ENCODE assay signal across 10 cellular contexts in the genomic region with DNA sequence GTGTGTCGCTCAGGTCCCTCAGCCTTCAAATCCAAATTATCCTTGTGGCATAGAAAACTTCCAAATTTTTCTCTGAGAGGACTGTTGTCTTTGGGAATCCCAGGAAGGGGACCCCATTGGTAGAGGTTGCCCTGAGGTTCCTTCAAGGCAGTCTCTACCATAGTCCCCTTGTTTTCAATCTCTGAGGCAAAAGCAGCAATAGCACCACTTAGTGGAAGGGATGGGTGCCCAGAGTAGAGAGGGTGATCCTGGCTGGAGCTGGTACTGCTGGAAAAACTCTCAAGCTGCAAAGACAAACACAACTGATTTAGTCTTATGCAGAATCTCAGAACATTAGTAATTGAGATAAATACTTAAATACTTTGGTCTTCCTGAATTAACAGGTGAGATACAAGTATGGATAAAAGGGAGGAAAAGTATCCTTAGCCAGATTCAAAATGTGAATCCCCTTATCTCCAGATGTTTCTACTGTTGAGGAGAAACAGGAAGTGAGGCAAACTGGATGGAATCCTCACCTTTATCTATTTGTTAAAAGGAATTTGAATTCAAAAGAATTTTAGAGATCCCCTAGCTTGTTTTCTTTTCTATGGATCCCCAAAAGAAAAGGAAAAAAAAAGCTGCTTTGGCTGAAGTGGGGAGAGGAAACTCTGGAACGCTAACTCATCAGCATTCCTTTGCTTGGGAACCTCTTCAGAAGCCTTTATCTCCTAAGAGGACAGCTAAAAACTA. TPM values are rescaled to one million over a fixed set of nuclear protein-coding genes. Genes with fewer than 3 reads are reported as not detected.
A peak's percentile ranks its signal among the peaks of the same experiment; 100 is the strongest.
DNase-seq lines count a peak whose midpoint lies in the region; ATAC-seq and TF ChIP-seq lines count a peak whose summit lies in the region.
"Had no signal": no experiment of that assay in that cellular context is flagged by ENCODE, and none has a peak within 500 bp of the region (broad histone marks: within the 10 kb centered on the region; RNA-seq: fewer than 3 reads in every experiment).

No MANE protein-coding gene starts in this region.

- H2AK5ac ChIP-seq in IMR-90 (ENCODE audit: low read depth, low read length) = no peak overlapping the region

- H3K9me1 ChIP-seq in IMR-90 (ENCODE audit: insufficient read depth, low read length) = peaks cover 14% of the 10 kb centered on the region; the same call in 1 of the 2 replicates

- ATAC-seq in IMR-90 (ENCODE audit: low read depth) (peak; percentile 64), GM18520 (IDR thresholded peaks at IDR 0.05; ENCODE audit: unreplicated experiment) (no peak)

- H2BK20ac ChIP-seq in IMR-90 (ENCODE audit: low read depth, low read length) = no peak overlapping the region

- H3K27me3 ChIP-seq in IMR-90 (ENCODE audit: control insufficient read depth, insufficient read depth, low read length) = no peaks in the 10 kb centered on the region
- H3K27me3 ChIP-seq: ovary had no signal

- no peak overlapping the region for H3K4me2 ChIP-seq in IMR-90 (ENCODE audit: low read depth, low read length)

- H4K5ac ChIP-seq in IMR-90 (ENCODE audit: low read depth, low read length) = no peak overlapping the region

- H3K18ac ChIP-seq in IMR-90 (ENCODE audit: low read depth, low read length) = no peak overlapping the region

- H2AFZ ChIP-seq in IMR-90 (replicated peaks; ENCODE audit: low read length, poor library complexity) = no peak overlapping the region

- no peak overlapping the region for H3K56ac ChIP-seq in IMR-90 (ENCODE audit: extremely low read depth, insufficient read depth, low read length)

- in situ Hi-C loops in IMR-90 (cut with MboI; ENCODE audit: low sequenced_read_pairs) = no loop called here

- dilution Hi-C loops in IMR-90 (cut with HindIII; ENCODE audit: low sequenced_read_pairs, unreplicated experiment) = no loop called here

- WGBS in IMR-90 (ENCODE audit: extremely low coverage in 2 of 2, insufficient read length in 1 of 2), 2 experiments = no CpG with 5 or more reads among the region's 2 CpGs
- 77% methylated on average over 2 of the region's 2 CpGs; no CpG with 5 or more reads in 1 of the 2 experiments for WGBS in mesodermal cell (ENCODE audit: insufficient coverage in 2 of 2), 2 experiments

- H2BK5ac ChIP-seq in IMR-90 (ENCODE audit: low read depth, low read length, poor library complexity, severe bottlenecking) = no peak overlapping the region

- no peak; the same call in 1 of the 2 replicates for TF ChIP-seq RAD21 in IMR-90 (IDR thresholded peaks at IDR 0.05; ENCODE audit: low read length)

- POLR2A ChIA-PET in IMR-90 (lab: Charles Lee; ENCODE audit: unreplicated experiment) = interaction anchor here (0.6 kb wide), 1 partner anchor 302 kb away, joined by 3 read pairs; the partner anchor contains the start of gene CUL7

- no peak overlapping the region for H4K91ac ChIP-seq in IMR-90 (ENCODE audit: insufficient read depth, low read depth, low read length)

- H2AK9ac ChIP-seq in IMR-90 (replicated peaks; ENCODE audit: low read depth, low read length, poor library complexity) = no peak overlapping the region

- no peaks in the 10 kb centered on the region for H4K20me1 ChIP-seq in IMR-90 (ENCODE audit: insufficient read depth, low read length)

- TF ChIP-seq POLR2A in IMR-90 (IDR thresholded peaks at IDR 0.05; ENCODE audit: low read depth, low read length) = no peak

- H3K4me3 ChIP-seq in IMR-90 (ENCODE audit: insufficient read depth, low read depth, low read length) (no peak overlapping the region), cardiac fibroblast (replicated peaks in 1 of 2; ENCODE audit: low read depth in 2 of 2, low read length in 2 of 2) (no peak overlapping the region), mesodermal cell (ENCODE audit: extremely low read depth, insufficient read depth, low read length, poor library complexity, severe bottlenecking) (no peak overlapping the region), coronary artery (no peak overlapping the region)
- H3K4me3 ChIP-seq: ovary had no signal

- H3K23ac ChIP-seq in IMR-90 (ENCODE audit: low read depth, low read length) = no peak overlapping the region

- TF ChIP-seq CTCF in IMR-90 (conservative IDR thresholded peaks at IDR 0.05; ENCODE audit: low read depth, low read length) (peak; percentile 35), cardiac fibroblast (IDR thresholded peaks at IDR 0.05; ENCODE audit: low read depth, low read length) (peak; percentile 36), coronary artery (IDR thresholded peaks at IDR 0.05) (no peak)

- H3K9ac ChIP-seq in IMR-90 (ENCODE audit: low read depth, low read length) = no peak overlapping the region

- 0 out of 2 replicates have a peak overlapping the region, but pooled peaks have one; percentile 27 for H3K14ac ChIP-seq in IMR-90 (replicated peaks; ENCODE audit: low read depth, low read length)

- no peak overlapping the region for H2BK15ac ChIP-seq in IMR-90 (ENCODE audit: low read depth, low read length)

- peak; percentile 28 for DNase-seq in EL
- peak; percentile 15 for DNase-seq in IMR-90
- DNase-seq in cardiac fibroblast (ENCODE audit: low read depth in 2 of 2) = peak; percentile 19 to 46
- no peak for DNase-seq in coronary artery (ENCODE audit: low spot score)
- no peak for DNase-seq in NCI-H187 treated with DMSO at 0.1 percent for 48 hours (lab: John Stamatoyannopoulos, UW)
- DNase-seq in central memory CD4-positive, alpha-beta T cell = no peak
- DNase-seq: ovary had no signal

- H3K27ac ChIP-seq in IMR-90 (ENCODE audit: insufficient read depth, low read length) (no peak overlapping the region), mesodermal cell (ENCODE audit: low read depth, low read length, severe bottlenecking) (peak overlapping the region; percentile 60), coronary artery (no peak overlapping the region)
- H3K27ac ChIP-seq: ovary, RWPE1 had no signal

- intact Hi-C loops in IMR-90 (cut with micrococcal nuclease) = no loop called here

- H3K9me3 ChIP-seq in IMR-90 (ENCODE audit: control insufficient read depth, insufficient read depth, low read length) = no peaks in the 10 kb centered on the region
- no peaks in the 10 kb centered on the region for H3K9me3 ChIP-seq in mesodermal cell (ENCODE audit: control insufficient read depth, low read length)
- H3K9me3 ChIP-seq: ovary had no signal

- H2BK120ac ChIP-seq in IMR-90 (ENCODE audit: low read depth, low read length) = no peak overlapping the region

- no peaks in the 10 kb centered on the region for H3K4me1 ChIP-seq in IMR-90 (ENCODE audit: control insufficient read depth, insufficient read depth, low read length)
- H3K4me1 ChIP-seq in mesodermal cell (ENCODE audit: control insufficient read depth, insufficient read depth, low read length, poor library complexity, severe bottlenecking) = peaks cover 17% of the 10 kb centered on the region

- no peak overlapping the region for H4K8ac ChIP-seq in IMR-90 (ENCODE audit: low read depth in 2 of 2, low read length in 2 of 2)

- H3K4ac ChIP-seq in IMR-90 (ENCODE audit: low read depth, low read length) = no peak overlapping the region

- peaks cover 30 to 32% of the 10 kb centered on the region in 2 experiments; a peak in 3 of 4 replicates for H3K79me1 ChIP-seq in IMR-90 (ENCODE audit: low read depth in 1 of 2, low read length in 2 of 2)

- CTCF ChIA-PET in IMR-90 (lab: Yijun Ruan, JAX) = interaction anchor here (0.5 to 1.6 kb wide), 3 partner anchors 12 to 29 kb away, joined by 4 to 8 read pairs (median 6); no protein-coding TSS in a partner anchor

- H3K36me3 ChIP-seq in IMR-90 (ENCODE audit: control insufficient read depth, insufficient read depth, low read length) (peaks cover 28% of the 10 kb centered on the region), mesodermal cell (ENCODE audit: control insufficient read depth, insufficient read depth, low read length) (peaks cover 73% of the 10 kb centered on the region)
- H3K36me3 ChIP-seq: ovary had no signal

- no TSS peak for BruUV-seq in IMR-90 (replicated peaks; lab: Mats Ljungman, UMichigan)

TF ChIP-seq in IMR-90, 13 proteins besides CTCF, POLR2A, EP300 and RAD21:
- no peak for TF ChIP-seq NFE2L2 (IDR thresholded peaks at IDR 0.05; ENCODE audit: low read depth, low read length)
- peak; percentile 17; the same call in 1 of the 2 replicates for TF ChIP-seq SMC3 (IDR thresholded peaks at IDR 0.05; ENCODE audit: low read depth, low read length)
TF ChIP-seq in IMR-90: peak in this region for 1.

RNA-seq across cellular contexts. Expression of gene ZNF318, which starts 13.4 kb away (rescaled TPM):
- total RNA-seq in IMR-90 (2012; rRNA removed) = 5.6 and 5.7 TPM in 2 replicates
- polyA plus RNA-seq in IMR-90 (2012; rRNA removed) = 6.6 and 6.7 TPM in 2 replicates
- polyA plus RNA-seq in IMR-90 (2012; cell fraction: cytosol; rRNA removed) = 2.5 and 2.8 TPM in 2 replicates
- polyA plus RNA-seq in IMR-90 (2012; cell fraction: nucleus; rRNA removed; ENCODE audit: low replicate concordance) = 7.3 and 14.8 TPM in 2 replicates
- 24.1 TPM for polyA plus RNA-seq in mesodermal cell (2013, experiment 1 of 2)
- polyA plus RNA-seq in mesodermal cell (2013, experiment 2 of 2) = 22.7 TPM

RNA-seq across cellular contexts. Expression of gene CRIP3, which starts 47.4 kb away (rescaled TPM):
- total RNA-seq in IMR-90 (2012; rRNA removed) = not detected in 2 replicates
- polyA plus RNA-seq in IMR-90 (2012; rRNA removed) = not detected in 2 replicates
- polyA plus RNA-seq in IMR-90 (2012; cell fraction: cytosol; rRNA removed) = not detected in 2 replicates
- 0.13 and 0.55 TPM in 2 replicates for polyA plus RNA-seq in IMR-90 (2012; cell fraction: nucleus; rRNA removed; ENCODE audit: low replicate concordance)
- 1.8 TPM for polyA plus RNA-seq in mesodermal cell (2013, experiment 1 of 2)
- polyA plus RNA-seq in mesodermal cell (2013, experiment 2 of 2) = 0.71 TPM

RNA-seq across cellular contexts. Expression of gene SLC22A7, which starts 58.0 kb away (rescaled TPM):
- not detected in 2 replicates for total RNA-seq in IMR-90 (2012; rRNA removed)
- not detected in 2 replicates for polyA plus RNA-seq in IMR-90 (2012; rRNA removed)
- polyA plus RNA-seq in IMR-90 (2012; cell fraction: cytosol; rRNA removed) = not detected in 2 replicates
- polyA plus RNA-seq in IMR-90 (2012; cell fraction: nucleus; rRNA removed; ENCODE audit: low replicate concordance) = not detected in 2 replicates
- not detected for polyA plus RNA-seq in mesodermal cell (2013, experiment 1 of 2)
- polyA plus RNA-seq in mesodermal cell (2013, experiment 2 of 2) = not detected
- polyA plus RNA-seq: ovary had no signal

Comparison
In these comparisons a context has a peak if more than half of its experiments do, and no peak if none do; other contexts are left out.
1. DNase-seq: peak in EL (single experiment), IMR-90 (single experiment) and cardiac fibroblast (2 of 2); none in coronary artery (single experiment), NCI-H187 treated with DMSO at 0.1 percent for 48 hours (single experiment) and central memory CD4-positive, alpha-beta T cell (single experiment).